8 cellular contexts compared by ENCODE assay signal in the genomic region with DNA sequence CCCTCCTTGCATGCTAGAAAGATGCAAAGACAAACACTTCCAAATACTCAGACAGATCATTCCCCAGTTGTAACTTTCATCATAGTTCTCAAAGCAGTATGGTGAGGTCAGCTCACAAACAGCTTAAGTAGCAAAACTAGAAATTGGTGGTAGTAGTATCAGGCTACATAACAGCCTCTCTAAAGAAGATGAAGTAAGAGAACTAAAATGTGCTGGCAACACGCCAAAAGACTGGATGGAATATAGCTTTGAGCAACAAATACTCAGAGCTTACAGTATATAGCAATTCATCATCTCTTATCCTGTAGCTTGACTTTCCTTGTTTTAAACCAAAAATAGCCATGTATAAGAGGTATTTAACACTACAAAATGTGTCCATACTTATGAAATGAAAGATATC. TPM values are rescaled to one million over a fixed set of nuclear protein-coding genes. Genes with fewer than 3 reads are reported as not detected.
A peak's percentile ranks its signal among the peaks of the same experiment; 100 is the strongest.
DNase-seq lines count a peak whose midpoint lies in the region; ATAC-seq and TF ChIP-seq lines count a peak whose summit lies in the region.

No MANE protein-coding gene starts in this region.

- DNase-seq in DND-41 = no peak
- DNase-seq in Kasumi-1 (lab: John Stamatoyannopoulos, UW) = peak; percentile 9 to 33
- peak; percentile 89 for DNase-seq in amniotic stem cell (lab: John Stamatoyannopoulos, UW)
- DNase-seq in right lobe of liver = no peak
- no peak for DNase-seq in NCI-H2081 (lab: John Stamatoyannopoulos, UW)
- DNase-seq in COLO829 (ENCODE audit: low spot score) = no peak
- no peak for DNase-seq in UCSD-AML1 (lab: John Stamatoyannopoulos, UW; ENCODE audit: unreplicated experiment)

- 25% methylated on average over 1 of the region's 1 CpG for WGBS in right lobe of liver (ENCODE audit: insufficient coverage, low coverage, low lambda C conversion rate, missing lambda C conversion rate)

- peaks cover 5% of the 10 kb centered on the region; the same call in 1 of the 2 replicates for H4K20me1 ChIP-seq in DND-41 (ENCODE audit: insufficient read depth, low read length)

- H3K27me3 Mint-ChIP-seq in stimulated activated memory B cell treated with anti-CD40 and anti-IgM and Interleukin-4, amounts not matched to agents 10 μg/mL and 1 μg/mL and 100 μg/mL, for 72 hours = no peaks in the 10 kb centered on the region

- no peaks in the 10 kb centered on the region for H3K9me3 Mint-ChIP-seq in stimulated activated memory B cell treated with anti-CD40 and anti-IgM and Interleukin-4, amounts not matched to agents 10 μg/mL and 1 μg/mL and 100 μg/mL, for 72 hours

- no peak overlapping the region for H3K27ac Mint-ChIP-seq in stimulated activated memory B cell treated with anti-CD40 and anti-IgM and Interleukin-4, amounts not matched to agents 10 μg/mL and 1 μg/mL and 100 μg/mL, for 72 hours

- no peak overlapping the region for H3K4me2 ChIP-seq in DND-41 (ENCODE audit: insufficient read depth, low read length)

- H3K27ac ChIP-seq in DND-41 (ENCODE audit: low read length) (no peak overlapping the region), right lobe of liver (no peak overlapping the region)

- H2AFZ ChIP-seq in DND-41 (ENCODE audit: low read depth, low read length) = no peak overlapping the region

- peaks cover 94% of the 10 kb centered on the region for H3K79me2 ChIP-seq in DND-41 (ENCODE audit: insufficient read depth, low read length)

- TF ChIP-seq CTCF in DND-41 (IDR thresholded peaks at IDR 0.05; ENCODE audit: borderline replicate concordance, extremely low read depth, low read length, poor library complexity, severe bottlenecking) (no peak), right lobe of liver (IDR thresholded peaks at IDR 0.05) (no peak)

- H3K27me3 ChIP-seq in DND-41 (ENCODE audit: insufficient read depth, low read length, poor library complexity) = no peaks in the 10 kb centered on the region
- H3K27me3 ChIP-seq in right lobe of liver = no peaks in the 10 kb centered on the region

- H3K4me1 Mint-ChIP-seq in stimulated activated memory B cell treated with anti-CD40 and anti-IgM and Interleukin-4, amounts not matched to agents 10 μg/mL and 1 μg/mL and 100 μg/mL, for 72 hours = peaks cover 56% of the 10 kb centered on the region

- peaks cover 19% of the 10 kb centered on the region for H3K4me1 ChIP-seq in DND-41 (ENCODE audit: insufficient read depth, low read length)
- peaks cover 0 to 12% (median 5%) of the 10 kb centered on the region in 4 donors for H3K4me1 ChIP-seq in right lobe of liver

- H3K36me3 ChIP-seq in DND-41 (ENCODE audit: insufficient read depth, low read length) (peaks cover 24% of the 10 kb centered on the region), right lobe of liver (no peaks in the 10 kb centered on the region)

- H3K4me3 ChIP-seq in DND-41 (ENCODE audit: low read depth in 1 of 2, low read length in 2 of 2) (no peak overlapping the region), right lobe of liver (no peak overlapping the region)

- ATAC-seq in DND-41 (ENCODE audit: insufficient read depth, low read depth) = peak; percentile 22; the same call in 1 of the 3 replicates
- ATAC-seq in right lobe of liver = peak in 3 of 4 donors; percentile 39 to 61 (median 39)
- no peak for ATAC-seq in stimulated activated memory B cell treated with anti-CD40 and anti-IgM and Interleukin-4, amounts not matched to agents 10 μg/mL and 1 μg/mL and 100 μg/mL, for 72 hours

- H3K9ac ChIP-seq in DND-41 (ENCODE audit: low read depth, low read length) = no peak overlapping the region

- TF ChIP-seq POLR2A in right lobe of liver (IDR thresholded peaks at IDR 0.05) = no peak

- intact Hi-C loops in right lobe of liver (cut with DNase I) = no loop called here

- H3K36me3 Mint-ChIP-seq in stimulated activated memory B cell treated with anti-CD40 and anti-IgM and Interleukin-4, amounts not matched to agents 10 μg/mL and 1 μg/mL and 100 μg/mL, for 72 hours = peaks cover 43% of the 10 kb centered on the region

- H3K9me3 ChIP-seq in DND-41 (ENCODE audit: insufficient read depth, low read length, severe bottlenecking) = no peaks in the 10 kb centered on the region
- no peaks in the 10 kb centered on the region for H3K9me3 ChIP-seq in right lobe of liver

- H3K4me3 Mint-ChIP-seq in stimulated activated memory B cell treated with anti-CD40 and anti-IgM and Interleukin-4, amounts not matched to agents 10 μg/mL and 1 μg/mL and 100 μg/mL, for 72 hours = no peak overlapping the region

RNA-seq across cellular contexts. Expression of a gene that starts 7.5 kb away (rescaled TPM):
- total RNA-seq in right lobe of liver = 10 to 100 TPM in 5 of 6 experiments, 1 to 10 TPM in 1; 9.8 to 30.8 (median 14.7) TPM

RNA-seq across cellular contexts. Expression of a gene that starts 51.0 kb away (rescaled TPM):
- total RNA-seq in right lobe of liver = 1 to 10 TPM in 2 of 6 experiments, under 1 TPM in 4; 0.42 to 1.8 (median 0.78) TPM

Comparison
In these comparisons a context has a peak if more than half of its experiments do, and no peak if none do; other contexts are left out.
1. DNase-seq: peak in Kasumi-1 (2 of 2) and amniotic stem cell (single experiment); none in DND-41 (single experiment), right lobe of liver (0 of 3), NCI-H2081 (0 of 2), COLO829 (single experiment) and UCSD-AML1 (single experiment).